Comparison of ENCODE assay signal across 8 cellular contexts in the genomic region with DNA sequence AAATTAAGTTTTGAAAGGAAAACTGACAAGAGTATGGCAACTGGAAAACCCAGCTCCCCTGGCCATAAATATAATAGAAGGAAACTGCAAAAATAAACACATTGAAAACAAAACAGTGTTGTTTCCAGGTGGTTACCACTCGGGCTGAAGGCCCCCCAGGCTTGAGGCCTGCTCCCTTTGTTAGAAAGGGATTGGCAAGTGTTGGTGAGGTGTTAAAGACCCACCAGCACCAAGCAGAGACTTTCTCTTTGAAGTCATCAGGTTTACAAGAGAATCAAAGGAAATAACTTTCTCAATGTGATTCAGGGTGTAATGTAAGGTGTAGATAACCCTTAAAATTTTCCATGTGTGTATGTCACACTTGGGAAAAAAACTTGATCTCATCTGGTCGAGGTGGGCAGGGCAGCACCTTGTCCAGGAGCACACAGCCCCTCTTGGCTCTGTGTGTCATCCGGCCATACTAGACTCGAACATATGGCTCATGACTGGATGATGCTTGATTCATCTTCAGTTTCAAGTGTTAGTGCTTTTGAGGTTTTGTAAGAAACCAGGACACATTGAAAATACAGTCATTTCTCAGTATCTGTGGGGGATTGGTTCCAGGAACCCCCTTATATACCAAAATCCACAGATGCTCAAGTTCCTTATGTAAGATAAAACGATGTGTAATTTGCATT. TPM values are rescaled to one million over a fixed set of nuclear protein-coding genes. Genes with fewer than 3 reads are reported as not detected.
DNase-seq lines count a peak whose midpoint lies in the region; ATAC-seq and TF ChIP-seq lines count a peak whose summit lies in the region.

No MANE protein-coding gene starts in this region.

- no peak overlapping the region for H3K4me3 ChIP-seq in body of pancreas
- H3K4me3 ChIP-seq in neuronal stem cell (ENCODE audit: low read length in 2 of 2): no peak overlapping the region

- no peak overlapping the region for H2BK12ac ChIP-seq in neuronal stem cell (ENCODE audit: low read length)

- TF ChIP-seq CTCF in CD4-positive, alpha-beta T cell (IDR thresholded peaks at IDR 0.05): no peak
- no peak for TF ChIP-seq CTCF in body of pancreas (IDR thresholded peaks at IDR 0.05)
- TF ChIP-seq CTCF in neural crest cell (conservative IDR thresholded peaks at IDR 0.05): no peak

- H3K4me2 ChIP-seq in neuronal stem cell (ENCODE audit: insufficient read depth, low read length, poor library complexity, severe bottlenecking): no peak overlapping the region

- no peak overlapping the region for H3K18ac ChIP-seq in neuronal stem cell (ENCODE audit: low read length)

- no peaks in the 10 kb centered on the region for H3K36me3 Mint-ChIP-seq in CD4-positive, alpha-beta T cell (ENCODE audit: low read depth)
- H3K36me3 Mint-ChIP-seq in IgD-negative memory B cell (no peaks in the 10 kb centered on the region), neural crest cell (ENCODE audit: low read depth) (peaks cover 4% of the 10 kb centered on the region)

- H2AK5ac ChIP-seq in neuronal stem cell (ENCODE audit: low read depth, low read length): no peak overlapping the region

- H3K27me3 ChIP-seq in CD4-positive, alpha-beta T cell (ENCODE audit: control insufficient read depth, insufficient read depth, low read length): peaks cover 12% of the 10 kb centered on the region
- H3K27me3 ChIP-seq in body of pancreas (no peaks in the 10 kb centered on the region), neuronal stem cell (ENCODE audit: control insufficient read depth in 3 of 3, insufficient read depth in 3 of 3, low read depth in 1 of 3, low read length in 3 of 3) (no peaks in the 10 kb centered on the region)

- no peak for TF ChIP-seq POLR2A in body of pancreas (IDR thresholded peaks at IDR 0.05)

- no peaks in the 10 kb centered on the region for H3K9me3 ChIP-seq in CD4-positive, alpha-beta T cell (ENCODE audit: control insufficient read depth, low read length)
- no peaks in the 10 kb centered on the region for H3K9me3 ChIP-seq in body of pancreas
- H3K9me3 ChIP-seq in neuronal stem cell (replicated peaks in 1 of 2; ENCODE audit: control insufficient read depth in 2 of 2, insufficient read depth in 1 of 2, low read depth in 1 of 2, low read length in 2 of 2): no peaks in the 10 kb centered on the region

- peaks cover 100% of the 10 kb centered on the region for H3K4me1 ChIP-seq in body of pancreas
- H3K4me1 ChIP-seq in neuronal stem cell (ENCODE audit: control insufficient read depth in 2 of 2, insufficient read depth in 1 of 2, low read depth in 1 of 2, low read length in 2 of 2): peaks cover 11 to 44% of the 10 kb centered on the region in 2 donors

- H3K4ac ChIP-seq in neuronal stem cell (ENCODE audit: low read length): no peak overlapping the region

- H3K14ac ChIP-seq in neuronal stem cell (ENCODE audit: low read length): no peak overlapping the region

- no peak overlapping the region for H3K27ac ChIP-seq in CD4-positive, alpha-beta T cell (ENCODE audit: low read depth, low read length)
- H3K27ac ChIP-seq in body of pancreas: peak overlapping the region; percentile 22 to 98 (median 96)
- H3K27ac ChIP-seq in neuronal stem cell (replicated peaks; ENCODE audit: low read length): no peak overlapping the region

- H3K9ac ChIP-seq in neuronal stem cell (ENCODE audit: low read depth, low read length, poor library complexity): no peak overlapping the region

- no peak overlapping the region for H3K4me3 Mint-ChIP-seq in CD4-positive, alpha-beta T cell
- H3K4me3 Mint-ChIP-seq in IgD-negative memory B cell (peak overlapping the region in 3 of 4 donors; percentile 53 to 67 (median 63)), neural crest cell (peak overlapping the region; percentile 58)

- no peaks in the 10 kb centered on the region for H3K36me3 ChIP-seq in body of pancreas (replicated peaks in 1 of 2; ENCODE audit: insufficient read depth in 1 of 2, low read depth in 2 of 2)
- H3K36me3 ChIP-seq in neuronal stem cell (replicated peaks in 1 of 2; ENCODE audit: control insufficient read depth in 2 of 2, insufficient read depth in 2 of 2, low read length in 2 of 2): peaks cover 2 to 61% of the 10 kb centered on the region in 2 donors

- no peak overlapping the region for H2BK5ac ChIP-seq in neuronal stem cell (ENCODE audit: low read length)

- CTCF ChIA-PET in CD4-positive, alpha-beta T cell (lab: Charles Lee): no interaction called here

- H3K27ac Mint-ChIP-seq in CD4-positive, alpha-beta T cell: peak overlapping the region; percentile 39
- H3K27ac Mint-ChIP-seq in IgD-negative memory B cell: peak overlapping the region in 2 of 3 donors; percentile 67 to 71
- peak overlapping the region; percentile 59 for H3K27ac Mint-ChIP-seq in neural crest cell (ENCODE audit: unreplicated experiment)

- POLR2A ChIA-PET in CD4-positive, alpha-beta T cell (lab: Charles Lee): interaction anchor here (2.8 kb wide), 1 partner anchor 8 kb away, joined by 27 read pairs; the partner anchor contains the start of gene ACTN4

- H3K4me1 Mint-ChIP-seq in CD4-positive, alpha-beta T cell (ENCODE audit: low read depth): peaks cover 59% of the 10 kb centered on the region
- H3K4me1 Mint-ChIP-seq in IgD-negative memory B cell: peaks cover 47 to 57% (median 51%) of the 10 kb centered on the region in 3 donors
- peaks cover 74% of the 10 kb centered on the region for H3K4me1 Mint-ChIP-seq in neural crest cell

- WGBS in body of pancreas, 2 donors: 59% methylated on average over 5 of the region's 5 CpGs
- no CpG with 5 or more reads among the region's 5 CpGs for WGBS in neuronal stem cell (ENCODE audit: extremely low coverage in 2 of 2, insufficient read length in 2 of 2, insufficient replicate concordance in 1 of 2), 2 donors

- no peaks in the 10 kb centered on the region for H3K79me1 ChIP-seq in neuronal stem cell (ENCODE audit: low read depth, low read length)

- no peaks in the 10 kb centered on the region for H3K9me3 Mint-ChIP-seq in CD4-positive, alpha-beta T cell
- no peaks in the 10 kb centered on the region for H3K9me3 Mint-ChIP-seq in IgD-negative memory B cell
- H3K9me3 Mint-ChIP-seq in neural crest cell: no peaks in the 10 kb centered on the region

- no peak for DNase-seq in CD4-positive, alpha-beta T cell
- no peak for DNase-seq in body of pancreas
- no peak for DNase-seq in neural crest cell (ENCODE audit: low read depth, low spot score)
- DNase-seq in neuronal stem cell (ENCODE audit: low spot score): no peak
- DNase-seq in ecto neural progenitor cell (ENCODE audit: low spot score): no peak
- no peak for DNase-seq in NOMO-1 treated with DMSO at 0.1 percent for 48 hours (lab: John Stamatoyannopoulos, UW; ENCODE audit: unreplicated experiment)

- H4K8ac ChIP-seq in neuronal stem cell (ENCODE audit: low read depth, low read length): no peak overlapping the region

- no peak overlapping the region for H2BK15ac ChIP-seq in neuronal stem cell (ENCODE audit: low read length)

- peaks cover 65% of the 10 kb centered on the region for H3K27me3 Mint-ChIP-seq in CD4-positive, alpha-beta T cell
- H3K27me3 Mint-ChIP-seq in IgD-negative memory B cell (no peaks in the 10 kb centered on the region), neural crest cell (ENCODE audit: low read depth) (no peaks in the 10 kb centered on the region)

- no peak for ATAC-seq in CD4-positive, alpha-beta T cell (ENCODE audit: poor library complexity)
- ATAC-seq in body of pancreas (no peak), HG02885 (IDR thresholded peaks at IDR 0.05; ENCODE audit: poor library complexity, unreplicated experiment) (no peak)

- H2AFZ ChIP-seq in neuronal stem cell (ENCODE audit: low read length): no peak overlapping the region

- H3K23ac ChIP-seq in neuronal stem cell (ENCODE audit: low read depth, low read length, poor library complexity): no peak overlapping the region

- H2BK120ac ChIP-seq in neuronal stem cell (ENCODE audit: low read depth, low read length): no peak overlapping the region

- intact Hi-C loops in CD4-positive, alpha-beta T cell (cut with DNase I, micrococcal nuclease): no loop called here
- intact Hi-C loops in body of pancreas (cut with DNase I): no loop called here

- no peak overlapping the region for H4K91ac ChIP-seq in neuronal stem cell (ENCODE audit: low read depth, low read length, poor library complexity)

RNA-seq across cellular contexts. Expression of gene ACTN4, which starts 7.8 kb away (rescaled TPM):
- total RNA-seq in CD4-positive, alpha-beta T cell: 10 to 100 TPM; 70.3 to 84.0 TPM
- polyA plus RNA-seq in IgD-negative memory B cell: 21.8 TPM
- total RNA-seq in body of pancreas (100 to 1,000 TPM; 143 to 148 TPM), neural crest cell (324 and 335 TPM in 2 replicates)
- 205 TPM for polyA plus RNA-seq in neuronal stem cell (2013, experiment 1 of 2)
- 200 TPM for polyA plus RNA-seq in neuronal stem cell (2013, experiment 2 of 2)

RNA-seq across cellular contexts. Expression of gene EIF3K, which starts 36.3 kb away (rescaled TPM):
- 100 to 1,000 TPM; 309 to 322 TPM for total RNA-seq in CD4-positive, alpha-beta T cell
- 371 TPM for polyA plus RNA-seq in IgD-negative memory B cell
- 100 to 1,000 TPM; 108 to 169 TPM for total RNA-seq in body of pancreas
- total RNA-seq in neural crest cell: 255 TPM in 2 replicates
- 218 TPM for polyA plus RNA-seq in neuronal stem cell (2013, experiment 1 of 2)
- polyA plus RNA-seq in neuronal stem cell (2013, experiment 2 of 2): 210 TPM

RNA-seq across cellular contexts. Expression of gene MAP4K1, which starts 37.5 kb away (rescaled TPM):
- total RNA-seq in CD4-positive, alpha-beta T cell: 100 to 1,000 TPM; 173 to 185 TPM
- polyA plus RNA-seq in IgD-negative memory B cell: 250 TPM
- 1 to 10 TPM; 2.0 to 2.9 TPM for total RNA-seq in body of pancreas
- total RNA-seq in neural crest cell: 1.5 and 3.4 TPM in 2 replicates
- 3.0 TPM for polyA plus RNA-seq in neuronal stem cell (2013, experiment 1 of 2)
- polyA plus RNA-seq in neuronal stem cell (2013, experiment 2 of 2): 3.5 TPM

Comparison
In these comparisons a context has a peak if more than half of its experiments do, and no peak if none do; other contexts are left out.
1. H3K27ac ChIP-seq: peak in body of pancreas (4 of 4); none in CD4-positive, alpha-beta T cell (single experiment) and neuronal stem cell (single experiment).
2. RNA of gene MAP4K1, which starts 37.5 kb away (total RNA-seq): 173 to 185 TPM in CD4-positive, alpha-beta T cell; 1.5 to 3.4 TPM in neural crest cell and 2.0 to 2.9 TPM in body of pancreas; every median in the first group is over 10 times any median in the second.
3. Peak in every context shown above with its lines, with median percentiles within 50 percentile points of each other: H3K27ac Mint-ChIP-seq.